18 cellular contexts compared by ENCODE assay signal in genomic region chr17:75398279-75398678, GRCh38. TPM values are rescaled to one million over a fixed set of nuclear protein-coding genes. Genes with fewer than 3 reads are reported as not detected.
A peak's percentile ranks its signal among the peaks of the same experiment; 100 is the strongest.
DNase-seq lines count a peak whose midpoint lies in the region; ATAC-seq lines count a peak whose summit lies in the region.
"Had no signal": no experiment of that assay in that cellular context is flagged by ENCODE, and none has a peak within 500 bp of the region (broad histone marks: within the 10 kb centered on the region; RNA-seq: fewer than 3 reads in every experiment).

No MANE protein-coding gene starts in this region.

- H3K4me1 Mint-ChIP-seq in T-helper 2 cell treated with Interferon-gamma antibody and Interleukin-4, amounts not matched to agents 5 μg/mL and 100 μg/mL, for 36 hours (ENCODE audit: low read depth): peaks cover 56% of the 10 kb centered on the region
- H3K4me1 Mint-ChIP-seq in dendritic cell treated with granulocyte-macrophage colony-stimulating factor and Interleukin-4, amounts not matched to agents 40 ng/mL and 50 ng/mL, for 4 days (ENCODE audit: low read depth): peaks cover 81% of the 10 kb centered on the region

- peak overlapping the region; percentile 34 for H3K4me3 Mint-ChIP-seq in T-helper 2 cell treated with Interferon-gamma antibody and Interleukin-4, amounts not matched to agents 5 μg/mL and 100 μg/mL, for 36 hours
- H3K4me3 Mint-ChIP-seq in dendritic cell treated with granulocyte-macrophage colony-stimulating factor and Interleukin-4, amounts not matched to agents 40 ng/mL and 50 ng/mL, for 4 days: peak overlapping the region; percentile 26

- H3K27ac Mint-ChIP-seq in T-helper 2 cell treated with Interferon-gamma antibody and Interleukin-4, amounts not matched to agents 5 μg/mL and 100 μg/mL, for 36 hours: no peak overlapping the region
- H3K27ac Mint-ChIP-seq in dendritic cell treated with granulocyte-macrophage colony-stimulating factor and Interleukin-4, amounts not matched to agents 40 ng/mL and 50 ng/mL, for 4 days: no peak overlapping the region

- no peak for DNase-seq in T-helper 2 cell treated with Interferon-gamma antibody and Interleukin-4, amounts not matched to agents 5 μg/mL and 100 μg/mL, for 36 hours (ENCODE audit: low spot score)
- no peak for DNase-seq in T-helper 2 cell
- peak; percentile 32 for DNase-seq in MV-4-11 (lab: John Stamatoyannopoulos, UW)
- DNase-seq in sciatic nerve (ENCODE audit: low spot score): peak; percentile 10
- no peak for DNase-seq in activated T-cell treated with anti-CD3 and anti-CD28 coated beads, Interleukin-2, amount 50 U/mL, for 1 hour
- no peak for DNase-seq in UCSD-AML1 (lab: John Stamatoyannopoulos, UW; ENCODE audit: unreplicated experiment)
- DNase-seq: 8988T, C1 segment of cervical spinal cord, COR-L47, KBM-7, NCI-H1105 treated with DMSO at 0.1 percent for 48 hours, NCI-H1930, NCI-H2171 treated with DMSO at 0.1 percent for 48 hours, NCI-H510A, SHP77 treated with DMSO at 0.1 percent for 48 hours had no signal

- H3K27me3 Mint-ChIP-seq in T-helper 2 cell treated with Interferon-gamma antibody and Interleukin-4, amounts not matched to agents 5 μg/mL and 100 μg/mL, for 36 hours (ENCODE audit: low read depth): no peaks in the 10 kb centered on the region
- no peaks in the 10 kb centered on the region for H3K27me3 Mint-ChIP-seq in dendritic cell treated with granulocyte-macrophage colony-stimulating factor and Interleukin-4, amounts not matched to agents 40 ng/mL and 50 ng/mL, for 4 days

- ATAC-seq in sciatic nerve (no peak), HG03139 (IDR thresholded peaks at IDR 0.05; ENCODE audit: unreplicated experiment) (no peak)
- ATAC-seq: HCT116 had no signal

- intact Hi-C loops in dendritic cell treated with granulocyte-macrophage colony-stimulating factor and Interleukin-4, amounts not matched to agents 40 ng/mL and 50 ng/mL, for 4 days (cut with micrococcal nuclease): no loop called here
- intact Hi-C loops in sciatic nerve (cut with DNase I): no loop called here

- H3K36me3 Mint-ChIP-seq in T-helper 2 cell treated with Interferon-gamma antibody and Interleukin-4, amounts not matched to agents 5 μg/mL and 100 μg/mL, for 36 hours (ENCODE audit: low read depth): peaks cover 16% of the 10 kb centered on the region
- H3K36me3 Mint-ChIP-seq in dendritic cell treated with granulocyte-macrophage colony-stimulating factor and Interleukin-4, amounts not matched to agents 40 ng/mL and 50 ng/mL, for 4 days (ENCODE audit: low read depth): peaks cover 56% of the 10 kb centered on the region

- H3K9me3 Mint-ChIP-seq in T-helper 2 cell treated with Interferon-gamma antibody and Interleukin-4, amounts not matched to agents 5 μg/mL and 100 μg/mL, for 36 hours: no peaks in the 10 kb centered on the region
- no peaks in the 10 kb centered on the region for H3K9me3 Mint-ChIP-seq in dendritic cell treated with granulocyte-macrophage colony-stimulating factor and Interleukin-4, amounts not matched to agents 40 ng/mL and 50 ng/mL, for 4 days

RNA-seq across cellular contexts. Expression of gene GRB2, which starts 7.2 kb away (rescaled TPM):
- 90.4 TPM for total RNA-seq in sciatic nerve

RNA-seq across cellular contexts. Expression of gene TMEM94, which starts 58.2 kb away (rescaled TPM):
- total RNA-seq in sciatic nerve: 86.8 TPM

Comparison
In these comparisons a context has a peak if more than half of its experiments do, and no peak if none do; other contexts are left out.
1. DNase-seq: peak in MV-4-11 (single experiment) and sciatic nerve (single experiment); none in T-helper 2 cell treated with Interferon-gamma antibody and Interleukin-4, amounts not matched to agents 5 μg/mL and 100 μg/mL, for 36 hours (single experiment), T-helper 2 cell (0 of 5), activated T-cell treated with anti-CD3 and anti-CD28 coated beads, Interleukin-2, amount 50 U/mL, for 1 hour (single experiment) and UCSD-AML1 (single experiment).